ENCODE assay signal across 12 cellular contexts in the genomic region with DNA sequence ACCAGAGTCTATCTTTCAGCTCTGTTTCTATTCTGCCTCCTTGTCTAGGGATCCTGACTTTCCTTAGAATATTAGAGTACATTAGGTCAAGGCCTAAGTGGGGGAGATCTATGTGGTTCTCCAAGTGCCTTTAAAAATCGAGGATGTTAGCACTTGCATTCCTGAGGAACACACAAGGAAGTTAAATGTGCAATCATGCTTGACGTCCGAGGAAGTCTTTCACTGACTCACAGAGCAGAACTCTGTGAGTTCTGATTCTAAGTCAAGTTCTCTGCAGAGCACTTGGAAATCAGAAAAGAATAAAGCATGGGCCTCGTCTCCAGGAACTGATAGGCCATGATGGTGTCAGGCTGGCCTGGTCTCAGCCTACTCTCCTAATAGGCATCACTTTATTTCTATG. TPM values are rescaled to one million over a fixed set of nuclear protein-coding genes. Genes with fewer than 3 reads are reported as not detected.
DNase-seq lines count a peak whose midpoint lies in the region; ATAC-seq and TF ChIP-seq lines count a peak whose summit lies in the region.
"Had no signal": no experiment of that assay in that cellular context is flagged by ENCODE, and none has a peak within 500 bp of the region (broad histone marks: within the 10 kb centered on the region; RNA-seq: fewer than 3 reads in every experiment).

No MANE protein-coding gene starts in this region.

- H3K9me3 ChIP-seq in BLaER1 = peaks cover 14% of the 10 kb centered on the region
- peaks cover 6% of the 10 kb centered on the region for H3K9me3 ChIP-seq in upper lobe of right lung

- no peak overlapping the region for H3K27ac Mint-ChIP-seq in immature natural killer cell

- H3K9ac ChIP-seq in BLaER1 = no peak overlapping the region

- H4K20me1 ChIP-seq in BLaER1 = no peaks in the 10 kb centered on the region

- H3K4me1 Mint-ChIP-seq in immature natural killer cell = no peaks in the 10 kb centered on the region
- H3K4me1 Mint-ChIP-seq: CD8-positive, alpha-beta memory T cell had no signal

- H3K36me3 ChIP-seq in BLaER1 (no peaks in the 10 kb centered on the region), upper lobe of right lung (no peaks in the 10 kb centered on the region)

- intact Hi-C loops in upper lobe of right lung (cut with DNase I) = no loop called here

- H3K36me3 Mint-ChIP-seq in immature natural killer cell = no peaks in the 10 kb centered on the region
- H3K36me3 Mint-ChIP-seq: CD8-positive, alpha-beta memory T cell had no signal

- TF ChIP-seq CTCF in choroid plexus epithelial cell (conservative IDR thresholded peaks at IDR 0.05; ENCODE audit: low read depth, low read length) (no peak), upper lobe of right lung (IDR thresholded peaks at IDR 0.05) (no peak)

- no peak for ATAC-seq in upper lobe of right lung
- no peak for ATAC-seq in HG03460 (IDR thresholded peaks at IDR 0.05; ENCODE audit: unreplicated experiment)

- peaks cover 0 to 17% (median 13%) of the 10 kb centered on the region in 6 donors for H3K9me3 Mint-ChIP-seq in immature natural killer cell

- peaks cover 2 to 13% (median 7%) of the 10 kb centered on the region in 3 donors for H3K27me3 Mint-ChIP-seq in immature natural killer cell (ENCODE audit: low read depth in 3 of 3)

- H3K27ac ChIP-seq in BLaER1 (no peak overlapping the region), upper lobe of right lung (no peak overlapping the region)

- H3K27me3 ChIP-seq in BLaER1 (no peaks in the 10 kb centered on the region), upper lobe of right lung (no peaks in the 10 kb centered on the region)

- H3K4me3 Mint-ChIP-seq in immature natural killer cell = no peak overlapping the region
- H3K4me3 Mint-ChIP-seq: CD8-positive, alpha-beta memory T cell had no signal

- H3K4me1 ChIP-seq in BLaER1 (peaks cover 10% of the 10 kb centered on the region), upper lobe of right lung (no peaks in the 10 kb centered on the region)

- DNase-seq in NCI-H226 = peak; percentile 70
- peak; percentile 89 for DNase-seq in choroid plexus epithelial cell (ENCODE audit: low read depth)
- peak; percentile 72 for DNase-seq in left kidney (ENCODE audit: low read depth, low spot score)
- DNase-seq in immature natural killer cell = no peak
- DNase-seq in upper lobe of right lung = no peak
- DNase-seq in SW 1271 (lab: John Stamatoyannopoulos, UW) = no peak
- DNase-seq: activated CD8-positive, alpha-beta memory T cell treated with anti-CD3 and anti-CD28 coated beads, Interleukin-2, amount 50 U/mL, for 4 hours; CD8-positive, alpha-beta memory T cell; NCI-H1694 treated with DMSO at 0.1 percent for 48 hours; stimulated activated CD4-positive, alpha-beta T cell treated with anti-CD3 and anti-CD28 coated beads, Interleukin-15, amount 100 ng/mL, for 24 hours had no signal

- peak overlapping the region; percentile 8; the same call in 1 of the 2 replicates for H3K4me2 ChIP-seq in BLaER1

- H3K4me3 ChIP-seq in BLaER1 = no peak overlapping the region
- no peak overlapping the region for H3K4me3 ChIP-seq in choroid plexus epithelial cell (ENCODE audit: low read depth, low read length)
- H3K4me3 ChIP-seq in upper lobe of right lung = no peak overlapping the region

RNA-seq across cellular contexts. Expression of a gene that starts 17.2 kb away (rescaled TPM):
- not detected for polyA plus RNA-seq in immature natural killer cell
- total RNA-seq in upper lobe of right lung = 1.9 TPM
- total RNA-seq: CD8-positive, alpha-beta memory T cell had no signal
- polyA plus RNA-seq: CD8-positive, alpha-beta memory T cell had no signal

Comparison
In these comparisons a context has a peak if more than half of its experiments do, and no peak if none do; other contexts are left out.
1. DNase-seq: peak in NCI-H226 (single experiment), choroid plexus epithelial cell (single experiment) and left kidney (single experiment); none in immature natural killer cell (0 of 3), upper lobe of right lung (single experiment) and SW 1271 (0 of 2).